ENCODE assay signal across 1 cellular context in the genomic region with DNA sequence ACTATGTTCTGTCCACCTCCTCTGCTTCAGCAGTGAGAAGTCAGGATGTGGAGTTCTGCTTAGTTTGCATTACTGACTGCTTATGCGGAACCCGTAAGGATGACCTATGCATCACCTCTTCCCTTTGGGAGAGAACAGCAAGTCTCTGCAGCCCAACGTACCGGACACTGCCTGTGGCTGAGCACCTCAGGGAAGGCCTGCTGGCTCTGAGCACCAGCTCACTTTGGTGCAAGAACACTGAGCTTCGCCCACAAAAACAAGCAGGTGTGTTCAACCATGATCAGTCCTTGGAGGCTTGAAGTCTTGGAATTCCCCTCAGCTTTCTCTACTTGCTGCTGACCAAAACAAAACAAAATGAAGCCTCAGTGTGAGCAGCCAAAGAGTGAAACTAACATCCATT.
TF ChIP-seq lines count a peak whose summit lies in the region.

No MANE protein-coding gene starts in this region.

TF ChIP-seq in GM23338, 12 proteins besides CTCF, POLR2A, EP300 and RAD21 (continued from another document):
- TF ChIP-seq ZNF462 (CRISPR knock-in tag; IDR thresholded peaks at IDR 0.05) (no peak), POLR2AphosphoS5 (IDR thresholded peaks at IDR 0.05; ENCODE audit: low read depth) (no peak), ZNF114 (CRISPR knock-in tag; IDR thresholded peaks at IDR 0.05) (no peak), REST (IDR thresholded peaks at IDR 0.05; ENCODE audit: unreplicated experiment) (no peak), CREB1 (CRISPR knock-in tag; IDR thresholded peaks at IDR 0.05; ENCODE audit: low read depth) (no peak), ETS1 (IDR thresholded peaks at IDR 0.05) (no peak), EZH2 (IDR thresholded peaks at IDR 0.05; ENCODE audit: low read depth, unreplicated experiment) (no peak)
